Comparison of ENCODE assay signal across 13 cellular contexts in the genomic region with DNA sequence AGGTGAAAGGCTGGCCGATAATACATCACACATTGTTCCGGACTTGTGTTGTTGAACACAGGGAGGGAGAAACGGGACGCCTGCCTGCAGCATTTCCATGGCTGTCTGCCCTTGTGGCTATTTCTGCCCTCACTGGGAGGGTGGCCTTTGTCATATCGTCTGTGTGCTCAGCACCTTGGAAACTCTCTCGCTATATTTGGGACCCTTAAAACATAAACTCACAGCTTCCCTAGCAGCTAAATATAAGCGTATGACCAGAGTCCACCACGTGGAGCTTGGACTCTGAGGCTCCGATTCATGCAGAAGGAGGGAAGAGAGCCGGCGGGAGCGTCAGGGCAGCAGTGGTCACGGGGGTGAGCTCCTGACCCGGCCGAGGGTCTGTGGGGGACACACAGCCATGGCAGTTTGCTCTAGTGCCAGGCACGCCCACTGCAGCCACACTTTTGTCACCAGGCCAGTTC.
"Had no signal": no experiment of that assay in that cellular context is flagged by ENCODE, and none has a peak within 500 bp of the region (broad histone marks: within the 10 kb centered on the region; RNA-seq: fewer than 3 reads in every experiment).

No MANE protein-coding gene starts in this region.

- H3K4me1 Mint-ChIP-seq: activated naive CD8-positive, alpha-beta T cell treated with anti-CD3 and anti-CD28 coated beads, Interleukin-2, amount 50 U/mL, for 24 hours; naive thymus-derived CD4-positive, alpha-beta T cell had no signal

- H3K9me3 Mint-ChIP-seq: activated naive CD8-positive, alpha-beta T cell treated with anti-CD3 and anti-CD28 coated beads, Interleukin-2, amount 50 U/mL, for 24 hours had no signal

- H3K4me3 ChIP-seq: right lobe of liver, spleen, upper lobe of left lung had no signal

- H3K27ac ChIP-seq: neutrophil, parathyroid adenoma, right lobe of liver, spleen, upper lobe of left lung had no signal

- H3K9ac ChIP-seq: parathyroid adenoma had no signal

- H3K4me3 Mint-ChIP-seq: activated naive CD8-positive, alpha-beta T cell treated with anti-CD3 and anti-CD28 coated beads, Interleukin-2, amount 50 U/mL, for 24 hours; naive thymus-derived CD4-positive, alpha-beta T cell; stimulated activated naive CD8-positive, alpha-beta T cell treated with anti-CD3 and anti-CD28 coated beads, Interleukin-15, Interleukin-2, amounts not matched to agents 100 ng/mL and 50 ng/mL, for 24 hours had no signal

- H2AFZ ChIP-seq: parathyroid adenoma had no signal

- H3K36me3 Mint-ChIP-seq: naive thymus-derived CD4-positive, alpha-beta T cell had no signal

- DNase-seq: activated CD4-positive, alpha-beta T cell treated with anti-CD3 and anti-CD28 coated beads, Interleukin-2, amount 50 U/mL, for 1 hour; activated CD8-positive, alpha-beta memory T cell treated with anti-CD3 and anti-CD28 coated beads for 24 hours; activated gamma-delta T cell treated with Interleukin-2 at 50 U/mL for 16 hours; activated naive CD8-positive, alpha-beta T cell treated with anti-CD3 and anti-CD28 coated beads, Interleukin-2, amount 50 U/mL, for 24 hours; naive thymus-derived CD4-positive, alpha-beta T cell; right lobe of liver; spleen; T-helper 9 cell; upper lobe of left lung had no signal

- H3K27ac Mint-ChIP-seq: activated naive CD8-positive, alpha-beta T cell treated with anti-CD3 and anti-CD28 coated beads, Interleukin-2, amount 50 U/mL, for 24 hours; naive thymus-derived CD4-positive, alpha-beta T cell; stimulated activated naive CD8-positive, alpha-beta T cell treated with anti-CD3 and anti-CD28 coated beads, Interleukin-15, Interleukin-2, amounts not matched to agents 100 ng/mL and 50 ng/mL, for 24 hours had no signal

- H3K27me3 ChIP-seq: neutrophil, right lobe of liver, upper lobe of left lung had no signal

- H3K36me3 ChIP-seq: neutrophil, right lobe of liver, spleen, upper lobe of left lung had no signal

- H3K9me3 ChIP-seq: neutrophil, right lobe of liver, spleen, upper lobe of left lung had no signal

- ATAC-seq: activated naive CD8-positive, alpha-beta T cell treated with anti-CD3 and anti-CD28 coated beads, Interleukin-2, amount 50 U/mL, for 24 hours; esophagus mucosa; naive thymus-derived CD4-positive, alpha-beta T cell had no signal

- H3K4me1 ChIP-seq: parathyroid adenoma, right lobe of liver, spleen, upper lobe of left lung had no signal
